Comparison of ENCODE assay signal across 8 cellular contexts in the genomic region with DNA sequence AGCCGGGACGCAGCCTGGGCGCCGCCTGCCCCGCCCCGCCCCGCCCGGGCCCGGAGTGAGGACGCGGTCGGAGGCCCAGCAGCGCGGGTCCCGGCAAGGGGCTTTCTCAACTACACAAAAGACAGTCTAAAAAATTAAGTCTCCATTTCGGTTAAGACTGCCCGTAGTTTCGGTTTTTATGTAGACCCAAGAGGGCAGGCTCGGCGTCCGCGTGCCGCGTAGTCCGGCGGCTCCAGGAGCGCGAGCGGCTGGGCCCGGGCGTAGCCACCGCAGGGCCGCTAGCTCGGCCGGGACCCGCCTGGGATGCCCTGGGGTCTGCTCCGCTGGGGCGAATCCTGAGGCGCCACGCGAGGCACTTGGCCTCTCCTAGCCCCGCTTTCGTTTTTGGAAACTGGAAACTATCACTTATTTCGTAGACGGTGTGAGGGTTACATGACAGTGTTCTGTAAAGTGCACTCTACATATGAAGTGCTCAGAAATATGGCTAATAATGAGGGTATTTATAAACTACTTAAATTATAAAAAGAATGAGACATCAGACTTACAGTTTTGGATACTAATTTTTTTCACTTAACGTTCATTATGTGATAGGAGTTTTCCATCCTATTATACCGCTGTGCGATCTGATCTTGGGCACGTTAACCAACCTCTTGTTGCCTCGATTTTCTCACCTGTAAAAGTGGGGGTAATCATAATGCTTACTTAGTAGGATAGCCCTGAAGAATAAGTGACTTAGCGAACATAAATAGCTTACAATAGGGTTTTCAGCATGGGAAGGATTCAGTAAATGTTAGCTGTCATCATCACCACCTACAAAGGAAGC. TPM values are rescaled to one million over a fixed set of nuclear protein-coding genes. Genes with fewer than 3 reads are reported as not detected.
A peak's percentile ranks its signal among the peaks of the same experiment; 100 is the strongest.
DNase-seq lines count a peak whose midpoint lies in the region; ATAC-seq and TF ChIP-seq lines count a peak whose summit lies in the region.

No MANE protein-coding gene starts in this region.

- H3K36me3 Mint-ChIP-seq in activated naive CD4-positive, alpha-beta T cell treated with anti-CD3 and anti-CD28 coated beads, Interleukin-2, amount 50 U/mL, for 72 hours, result no peaks in the 10 kb centered on the region

- DNase-seq in Ammon's horn (ENCODE audit: low spot score), result peak; percentile 11
- DNase-seq in RWPE2 (ENCODE audit: low spot score), result no peak
- peak in 1 of 2 donors; percentile 54 for DNase-seq in activated naive CD4-positive, alpha-beta T cell treated with anti-CD3 and anti-CD28 coated beads, Interleukin-2, amount 50 U/mL, for 72 hours (ENCODE audit: low spot score in 2 of 2)
- DNase-seq in heart right ventricle, result peak; percentile 15 to 36
- peak; percentile 85 for DNase-seq in posterior vena cava (ENCODE audit: low spot score)
- no peak for DNase-seq in SKM-1 treated with dmso at 0.1 percent for 144 hours (lab: John Stamatoyannopoulos, UW; ENCODE audit: unreplicated experiment)

- H3K9me3 ChIP-seq in RWPE2 (ENCODE audit: severe bottlenecking), result no peaks in the 10 kb centered on the region
- H3K9me3 ChIP-seq in heart right ventricle, result no peaks in the 10 kb centered on the region

- H3K36me3 ChIP-seq in RWPE2 (ENCODE audit: low read depth) (no peaks in the 10 kb centered on the region; the same call in 1 of the 2 replicates), heart right ventricle (no peaks in the 10 kb centered on the region)

- H3K4me3 ChIP-seq in RWPE2 (ENCODE audit: severe bottlenecking) (peak overlapping the region; percentile 69), heart right ventricle (peak overlapping the region; percentile 61 to 92 (median 74))

- peaks cover 19% of the 10 kb centered on the region for H3K4me1 ChIP-seq in RWPE2 (ENCODE audit: insufficient read depth, poor library complexity, severe bottlenecking)
- peaks cover 0 to 77% (median 11%) of the 10 kb centered on the region in 9 donors for H3K4me1 ChIP-seq in heart right ventricle

- H3K27ac ChIP-seq in RWPE2 (ENCODE audit: poor library complexity, severe bottlenecking) (peak overlapping the region; percentile 7), heart right ventricle (peak overlapping the region in 9 of 10 donors; percentile 44 to 92 (median 69))

- TF ChIP-seq CTCF in RWPE2 (IDR thresholded peaks at IDR 0.05; ENCODE audit: poor library complexity, severe bottlenecking) (no peak), heart right ventricle (IDR thresholded peaks at IDR 0.05) (no peak)

- 6 to 10% methylated on average over 41 to 51 of the region's 51 CpGs for WGBS in heart right ventricle, 2 donors

- H3K9me3 Mint-ChIP-seq in activated naive CD4-positive, alpha-beta T cell treated with anti-CD3 and anti-CD28 coated beads, Interleukin-2, amount 50 U/mL, for 72 hours, result no peaks in the 10 kb centered on the region

- no peaks in the 10 kb centered on the region for H3K27me3 ChIP-seq in RWPE2 (ENCODE audit: insufficient read depth, poor library complexity, severe bottlenecking)
- no peaks in the 10 kb centered on the region for H3K27me3 ChIP-seq in heart right ventricle

- peak; percentile 60 for ATAC-seq in GM18867 (IDR thresholded peaks at IDR 0.05; ENCODE audit: unreplicated experiment)
- ATAC-seq in HG03045 (IDR thresholded peaks at IDR 0.05; ENCODE audit: unreplicated experiment), result peak; percentile 51
- peak; percentile 66 for ATAC-seq in RWPE2 (ENCODE audit: low read depth)
- peak; percentile 59 to 74 for ATAC-seq in activated naive CD4-positive, alpha-beta T cell treated with anti-CD3 and anti-CD28 coated beads, Interleukin-2, amount 50 U/mL, for 72 hours
- peak; percentile 72 to 87 (median 78) for ATAC-seq in heart right ventricle

- peak overlapping the region in 1 of 2 donors; percentile 53 for H3K27ac Mint-ChIP-seq in activated naive CD4-positive, alpha-beta T cell treated with anti-CD3 and anti-CD28 coated beads, Interleukin-2, amount 50 U/mL, for 72 hours

- intact Hi-C loops in heart right ventricle (cut with DNase I), result no loop called here
- intact Hi-C loops in posterior vena cava (cut with DNase I), result no loop called here

RNA-seq across cellular contexts. Expression of a gene that starts 0.6 kb away (rescaled TPM):
- total RNA-seq in activated naive CD4-positive, alpha-beta T cell treated with anti-CD3 and anti-CD28 coated beads, Interleukin-2, amount 50 U/mL, for 72 hours, result 10 to 100 TPM; 28.3 to 29.6 TPM
- 10 to 100 TPM; 39.4 to 68.9 (median 45.1) TPM for total RNA-seq in heart right ventricle
- 10 to 100 TPM; 47.8 to 54.6 TPM for polyA plus RNA-seq in heart right ventricle
- 10 to 100 TPM; 54.2 to 63.0 TPM for total RNA-seq in posterior vena cava

RNA-seq across cellular contexts. Expression of a gene that starts 29.7 kb away (rescaled TPM):
- total RNA-seq in activated naive CD4-positive, alpha-beta T cell treated with anti-CD3 and anti-CD28 coated beads, Interleukin-2, amount 50 U/mL, for 72 hours, result 10 to 100 TPM; 31.9 to 72.4 TPM
- total RNA-seq in heart right ventricle (10 to 100 TPM; 64.5 to 83.1 (median 75.4) TPM), posterior vena cava (10 to 100 TPM; 29.0 to 29.6 TPM)
- polyA plus RNA-seq in heart right ventricle, result 10 to 100 TPM; 52.1 to 83.3 TPM

Comparison
In these comparisons a context has a peak if more than half of its experiments do, and no peak if none do; other contexts are left out.
1. DNase-seq: peak in Ammon's horn (single experiment), heart right ventricle (2 of 2) and posterior vena cava (single experiment); none in RWPE2 (single experiment) and SKM-1 treated with dmso at 0.1 percent for 144 hours (single experiment).
2. Peak in every context shown above with its lines, with median percentiles within 50 percentile points of each other: ATAC-seq.